In the genomic region with DNA sequence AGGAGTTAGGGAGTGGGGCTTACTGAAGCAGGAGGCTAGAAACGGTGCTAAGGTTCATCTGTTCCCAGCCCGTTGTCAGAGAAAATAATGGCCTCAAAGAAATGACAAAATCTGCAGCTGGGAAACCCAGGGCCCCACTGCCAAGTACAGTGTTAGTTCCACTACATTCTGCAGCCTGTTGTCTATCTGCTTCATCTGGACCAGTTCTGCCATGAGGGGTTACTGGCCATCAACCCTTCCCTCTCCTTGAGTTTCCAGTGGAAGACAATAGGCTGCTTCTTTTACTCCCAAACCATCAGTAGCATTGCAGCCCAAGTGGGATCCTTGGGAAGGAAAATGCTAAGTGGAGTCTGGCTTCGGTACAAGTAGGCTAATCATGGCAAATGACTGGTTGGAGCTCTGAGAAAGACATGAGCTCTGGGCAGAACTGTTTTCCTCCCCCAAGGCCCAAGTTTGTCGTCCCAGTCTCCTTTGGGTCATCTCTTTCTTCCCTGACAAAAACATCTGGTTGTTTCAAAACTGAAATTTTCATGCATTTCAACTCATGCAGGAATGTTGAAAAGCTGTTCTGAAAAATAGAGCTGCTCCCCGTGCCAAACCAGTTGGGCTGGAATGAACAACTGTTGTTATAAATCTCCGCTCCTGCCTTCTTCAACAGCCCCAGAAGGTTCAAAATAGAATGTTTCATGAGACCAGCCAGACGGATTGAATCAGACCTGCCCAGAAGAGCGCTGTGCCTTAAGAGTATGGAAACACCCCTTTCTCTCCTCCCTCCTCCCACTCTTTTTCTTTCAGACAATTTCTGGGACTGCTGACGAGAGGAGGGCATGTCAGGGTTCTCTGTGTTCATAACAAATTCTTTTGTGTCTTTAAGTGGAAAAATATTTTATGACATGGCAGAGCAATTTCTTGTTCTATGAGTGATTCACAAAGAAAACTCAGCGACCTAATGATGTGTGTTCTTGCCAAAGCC, we compare ENCODE assay signal across 14 cellular contexts.
A peak's percentile ranks its signal among the peaks of the same experiment; 100 is the strongest.
DNase-seq lines count a peak whose midpoint lies in the region; ATAC-seq and TF ChIP-seq lines count a peak whose summit lies in the region.
"Had no signal": no experiment of that assay in that cellular context is flagged by ENCODE, and none has a peak within 500 bp of the region (broad histone marks: within the 10 kb centered on the region; RNA-seq: fewer than 3 reads in every experiment).

No MANE protein-coding gene starts in this region.

- no peaks in the 10 kb centered on the region for H3K27me3 ChIP-seq in thyroid gland

- H3K27me3 Mint-ChIP-seq in HFFc6 (ENCODE audit: insufficient read depth) (no peaks in the 10 kb centered on the region; the same call in 1 of the 2 replicates), mesothelial cell of epicardium (ENCODE audit: low read depth) (no peaks in the 10 kb centered on the region)
- H3K27me3 Mint-ChIP-seq in stimulated activated memory B cell treated with anti-CD40 and anti-IgM and Interleukin-4, amounts not matched to agents 10 μg/mL and 1 μg/mL and 100 μg/mL, for 72 hours = peaks cover 24% of the 10 kb centered on the region

- H3K9me3 Mint-ChIP-seq in HFFc6 (no peaks in the 10 kb centered on the region), mesothelial cell of epicardium (no peaks in the 10 kb centered on the region)
- no peaks in the 10 kb centered on the region for H3K9me3 Mint-ChIP-seq in stimulated activated memory B cell treated with anti-CD40 and anti-IgM and Interleukin-4, amounts not matched to agents 10 μg/mL and 1 μg/mL and 100 μg/mL, for 72 hours
- H3K9me3 Mint-ChIP-seq: IgD-negative memory B cell; stimulated activated naive CD8-positive, alpha-beta T cell treated with anti-CD3 and anti-CD28 coated beads, Interleukin-15, Interleukin-2, amounts not matched to agents 100 ng/mL and 50 ng/mL, for 24 hours had no signal

- no peak overlapping the region for H3K4me3 ChIP-seq in thyroid gland (replicated peaks in 1 of 3)

- intact Hi-C loops in thyroid gland (cut with DNase I) = no loop called here

- no peaks in the 10 kb centered on the region for H3K9me3 ChIP-seq in thyroid gland

- TF ChIP-seq POLR2A in thyroid gland (IDR thresholded peaks at IDR 0.05) = peak in 1 of 2 donors; percentile 36

- no peaks in the 10 kb centered on the region for H3K36me3 ChIP-seq in thyroid gland

- peak overlapping the region; percentile 78 for H3K4me3 Mint-ChIP-seq in HFFc6
- peak overlapping the region; percentile 36 for H3K4me3 Mint-ChIP-seq in mesothelial cell of epicardium
- no peak overlapping the region for H3K4me3 Mint-ChIP-seq in stimulated activated memory B cell treated with anti-CD40 and anti-IgM and Interleukin-4, amounts not matched to agents 10 μg/mL and 1 μg/mL and 100 μg/mL, for 72 hours
- H3K4me3 Mint-ChIP-seq: IgD-negative memory B cell; stimulated activated naive CD8-positive, alpha-beta T cell treated with anti-CD3 and anti-CD28 coated beads, Interleukin-15, Interleukin-2, amounts not matched to agents 100 ng/mL and 50 ng/mL, for 24 hours had no signal

- TF ChIP-seq CTCF in HFFc6 (IDR thresholded peaks at IDR 0.05) (no peak), mesothelial cell of epicardium (IDR thresholded peaks at IDR 0.05; ENCODE audit: unreplicated experiment) (no peak), thyroid gland (IDR thresholded peaks at IDR 0.05) (no peak)

- DNase-seq in HFFc6 = peak; percentile 87
- peak in 1 of 2 experiments; percentile 57 for DNase-seq in mesothelial cell of epicardium (ENCODE audit: low spot score in 2 of 2, unreplicated experiment in 2 of 2)
- DNase-seq in thyroid gland = peak; percentile 70 to 76
- DNase-seq in NCI-H2107 (lab: John Stamatoyannopoulos, UW) = no peak
- no peak for DNase-seq in NCI-H1930 (lab: John Stamatoyannopoulos, UW)
- DNase-seq: NCI-H345; stimulated activated CD4-positive, alpha-beta T cell treated with anti-CD3 and anti-CD28 coated beads, Interleukin-15, amount 100 ng/mL, for 24 hours; T1000 had no signal

- peaks cover 20 to 23% of the 10 kb centered on the region in 2 donors for H3K4me1 ChIP-seq in thyroid gland

- peak overlapping the region; percentile 85 for H3K27ac Mint-ChIP-seq in HFFc6
- peak overlapping the region; percentile 89 for H3K27ac Mint-ChIP-seq in mesothelial cell of epicardium
- no peak overlapping the region for H3K27ac Mint-ChIP-seq in stimulated activated memory B cell treated with anti-CD40 and anti-IgM and Interleukin-4, amounts not matched to agents 10 μg/mL and 1 μg/mL and 100 μg/mL, for 72 hours
- H3K27ac Mint-ChIP-seq: IgD-negative memory B cell; stimulated activated naive CD8-positive, alpha-beta T cell treated with anti-CD3 and anti-CD28 coated beads, Interleukin-15, Interleukin-2, amounts not matched to agents 100 ng/mL and 50 ng/mL, for 24 hours had no signal

- ATAC-seq in esophagus mucosa = peak; percentile 80
- ATAC-seq in stimulated activated memory B cell treated with anti-CD40 and anti-IgM and Interleukin-4, amounts not matched to agents 10 μg/mL and 1 μg/mL and 100 μg/mL, for 72 hours = no peak
- ATAC-seq in HG02623 (IDR thresholded peaks at IDR 0.05; ENCODE audit: unreplicated experiment) = no peak
- ATAC-seq: Panc1 had no signal

- peak overlapping the region; percentile 49 to 88 (median 88) for H3K27ac ChIP-seq in thyroid gland

- H3K4me1 Mint-ChIP-seq in HFFc6 (ENCODE audit: low read depth) (peaks cover 67% of the 10 kb centered on the region), mesothelial cell of epicardium (peaks cover 41% of the 10 kb centered on the region)
- no peaks in the 10 kb centered on the region for H3K4me1 Mint-ChIP-seq in stimulated activated memory B cell treated with anti-CD40 and anti-IgM and Interleukin-4, amounts not matched to agents 10 μg/mL and 1 μg/mL and 100 μg/mL, for 72 hours
- H3K4me1 Mint-ChIP-seq: IgD-negative memory B cell had no signal

- H3K36me3 Mint-ChIP-seq in HFFc6 (ENCODE audit: low read depth) (no peaks in the 10 kb centered on the region), mesothelial cell of epicardium (no peaks in the 10 kb centered on the region)
- no peaks in the 10 kb centered on the region for H3K36me3 Mint-ChIP-seq in stimulated activated memory B cell treated with anti-CD40 and anti-IgM and Interleukin-4, amounts not matched to agents 10 μg/mL and 1 μg/mL and 100 μg/mL, for 72 hours
- H3K36me3 Mint-ChIP-seq: IgD-negative memory B cell had no signal

- WGBS in thyroid gland, 2 donors = 18 to 27% methylated on average over 10 of the region's 10 CpGs

Comparison
In these comparisons a context has a peak if more than half of its experiments do, and no peak if none do; other contexts are left out.
1. DNase-seq: peak in HFFc6 (single experiment) and thyroid gland (2 of 2); none in NCI-H2107 (single experiment) and NCI-H1930 (0 of 2).